In genomic region chr7:127967276-127967675, GRCh38 we compare ENCODE assay signal across 13 cellular contexts.
DNase-seq lines count a peak whose midpoint lies in the region; TF ChIP-seq lines count a peak whose summit lies in the region.
"Had no signal": no experiment of that assay in that cellular context is flagged by ENCODE, and none has a peak within 500 bp of the region (broad histone marks: within the 10 kb centered on the region; RNA-seq: fewer than 3 reads in every experiment).

No MANE protein-coding gene starts in this region.

- DNase-seq in activated CD4-positive, alpha-beta memory T cell treated with anti-CD3 and anti-CD28 coated beads, Interleukin-2, amount 10 ng/mL, durations not matched to agents 7 days and 5 days, result no peak
- DNase-seq in activated CD4-positive, alpha-beta memory T cell treated with anti-CD3 and anti-CD28 coated beads for 36 hours, result no peak
- no peak for DNase-seq in endothelial cell (ENCODE audit: low spot score)
- no peak for DNase-seq in nephron progenitor cell
- no peak for DNase-seq in GM19240 (ENCODE audit: insufficient read length, low spot score)
- no peak for DNase-seq in activated T-helper 2 cell treated with anti-CD3 and anti-CD28 coated beads, Interferon-gamma antibody, Interleukin-2, Interleukin-4, amounts not matched to agents 10 μg/mL and 5 μg/mL and 100 μg/mL, durations not matched to agents 14 hours and 24 hours and 36 hours (ENCODE audit: low spot score)
- DNase-seq in activated CD8-positive, alpha-beta memory T cell treated with anti-CD3 and anti-CD28 coated beads for 24 hours, result no peak
- DNase-seq: Calu3; CD4-positive, CD25-positive, alpha-beta regulatory T cell; DMS79; GM23248 had no signal

- H3K9ac ChIP-seq in skeletal muscle satellite cell (ENCODE audit: low read depth, low read length), result no peak overlapping the region
- H3K9ac ChIP-seq: GM23248 had no signal

- peaks cover 3% of the 10 kb centered on the region for H3K9me3 Mint-ChIP-seq in activated CD4-positive, alpha-beta memory T cell treated with anti-CD3 and anti-CD28 coated beads, Interleukin-2, amount 10 ng/mL, durations not matched to agents 7 days and 5 days
- H3K9me3 Mint-ChIP-seq in activated CD4-positive, alpha-beta memory T cell treated with anti-CD3 and anti-CD28 coated beads for 36 hours, result peaks cover 8% of the 10 kb centered on the region
- H3K9me3 Mint-ChIP-seq in endothelial cell (ENCODE audit: unreplicated experiment) (no peaks in the 10 kb centered on the region), nephron progenitor cell (peaks cover 5% of the 10 kb centered on the region)
- H3K9me3 Mint-ChIP-seq in activated T-helper 2 cell treated with anti-CD3 and anti-CD28 coated beads, Interferon-gamma antibody, Interleukin-2, Interleukin-4, amounts not matched to agents 10 μg/mL and 5 μg/mL and 100 μg/mL, durations not matched to agents 14 hours and 24 hours and 36 hours, result peaks cover 4% of the 10 kb centered on the region

- POLR2A ChIA-PET in activated CD4-positive, alpha-beta memory T cell treated with anti-CD3 and anti-CD28 coated beads, Interleukin-2, amount 10 ng/mL, durations not matched to agents 7 days and 5 days (lab: Charles Lee), result no interaction called here
- POLR2A ChIA-PET in activated CD4-positive, alpha-beta memory T cell treated with anti-CD3 and anti-CD28 coated beads for 36 hours (lab: Charles Lee), result interaction anchor here (0.6 kb wide), 1 partner anchor 21 kb away, joined by 3 read pairs; no protein-coding TSS in a partner anchor

- no peaks in the 10 kb centered on the region for H3K36me3 ChIP-seq in skeletal muscle satellite cell (ENCODE audit: insufficient read depth, low read length)

- no peak for TF ChIP-seq CTCF in endothelial cell (IDR thresholded peaks at IDR 0.05; ENCODE audit: unreplicated experiment)
- no peak for TF ChIP-seq CTCF in nephron progenitor cell (IDR thresholded peaks at IDR 0.05)

- no peaks in the 10 kb centered on the region for H3K27me3 Mint-ChIP-seq in activated CD4-positive, alpha-beta memory T cell treated with anti-CD3 and anti-CD28 coated beads, Interleukin-2, amount 10 ng/mL, durations not matched to agents 7 days and 5 days
- H3K27me3 Mint-ChIP-seq in activated CD4-positive, alpha-beta memory T cell treated with anti-CD3 and anti-CD28 coated beads for 36 hours, result no peaks in the 10 kb centered on the region
- H3K27me3 Mint-ChIP-seq in endothelial cell (ENCODE audit: unreplicated experiment) (peaks cover 9% of the 10 kb centered on the region), nephron progenitor cell (ENCODE audit: low read depth, poor library complexity) (no peaks in the 10 kb centered on the region)
- no peaks in the 10 kb centered on the region for H3K27me3 Mint-ChIP-seq in activated T-helper 2 cell treated with anti-CD3 and anti-CD28 coated beads, Interferon-gamma antibody, Interleukin-2, Interleukin-4, amounts not matched to agents 10 μg/mL and 5 μg/mL and 100 μg/mL, durations not matched to agents 14 hours and 24 hours and 36 hours (ENCODE audit: low read depth)
- H3K27me3 Mint-ChIP-seq: CD4-positive, CD25-positive, alpha-beta regulatory T cell had no signal

- H3K4me3 ChIP-seq in skeletal muscle satellite cell (ENCODE audit: low read length), result no peak overlapping the region
- H3K4me3 ChIP-seq: GM12878, GM23248 had no signal

- H3K36me3 Mint-ChIP-seq in activated CD4-positive, alpha-beta memory T cell treated with anti-CD3 and anti-CD28 coated beads, Interleukin-2, amount 10 ng/mL, durations not matched to agents 7 days and 5 days (ENCODE audit: low read depth), result peaks cover 13% of the 10 kb centered on the region
- H3K36me3 Mint-ChIP-seq in activated CD4-positive, alpha-beta memory T cell treated with anti-CD3 and anti-CD28 coated beads for 36 hours, result peaks cover 14% of the 10 kb centered on the region
- peaks cover 19% of the 10 kb centered on the region for H3K36me3 Mint-ChIP-seq in endothelial cell (ENCODE audit: low read depth, unreplicated experiment)
- peaks cover 15% of the 10 kb centered on the region for H3K36me3 Mint-ChIP-seq in nephron progenitor cell (ENCODE audit: low read depth)
- H3K36me3 Mint-ChIP-seq in activated T-helper 2 cell treated with anti-CD3 and anti-CD28 coated beads, Interferon-gamma antibody, Interleukin-2, Interleukin-4, amounts not matched to agents 10 μg/mL and 5 μg/mL and 100 μg/mL, durations not matched to agents 14 hours and 24 hours and 36 hours (ENCODE audit: low read depth), result peaks cover 23% of the 10 kb centered on the region

- no peaks in the 10 kb centered on the region for H3K9me3 ChIP-seq in skeletal muscle satellite cell (replicated peaks; ENCODE audit: low read length)

- CTCF ChIA-PET in activated CD4-positive, alpha-beta memory T cell treated with anti-CD3 and anti-CD28 coated beads, Interleukin-2, amount 10 ng/mL, durations not matched to agents 7 days and 5 days (lab: Charles Lee), result no interaction called here
- CTCF ChIA-PET in activated CD4-positive, alpha-beta memory T cell treated with anti-CD3 and anti-CD28 coated beads for 36 hours (lab: Charles Lee), result no interaction called here

- no peaks in the 10 kb centered on the region for H3K27me3 ChIP-seq in skeletal muscle satellite cell (ENCODE audit: control insufficient read depth, insufficient read depth, low read length)

- intact Hi-C loops in activated CD4-positive, alpha-beta memory T cell treated with anti-CD3 and anti-CD28 coated beads for 36 hours (cut with micrococcal nuclease), result no loop called here
- intact Hi-C loops in activated T-helper 2 cell treated with anti-CD3 and anti-CD28 coated beads, Interferon-gamma antibody, Interleukin-2, Interleukin-4, amounts not matched to agents 10 μg/mL and 5 μg/mL and 100 μg/mL, durations not matched to agents 14 hours and 24 hours and 36 hours (cut with micrococcal nuclease), result no loop called here

- H3K4me3 Mint-ChIP-seq in activated CD4-positive, alpha-beta memory T cell treated with anti-CD3 and anti-CD28 coated beads, Interleukin-2, amount 10 ng/mL, durations not matched to agents 7 days and 5 days, result no peak overlapping the region
- no peak overlapping the region for H3K4me3 Mint-ChIP-seq in activated CD4-positive, alpha-beta memory T cell treated with anti-CD3 and anti-CD28 coated beads for 36 hours
- H3K4me3 Mint-ChIP-seq in endothelial cell (ENCODE audit: unreplicated experiment), result no peak overlapping the region
- H3K4me3 Mint-ChIP-seq in nephron progenitor cell, result no peak overlapping the region
- H3K4me3 Mint-ChIP-seq in activated T-helper 2 cell treated with anti-CD3 and anti-CD28 coated beads, Interferon-gamma antibody, Interleukin-2, Interleukin-4, amounts not matched to agents 10 μg/mL and 5 μg/mL and 100 μg/mL, durations not matched to agents 14 hours and 24 hours and 36 hours (ENCODE audit: low read depth), result no peak overlapping the region
- H3K4me3 Mint-ChIP-seq: CD4-positive, CD25-positive, alpha-beta regulatory T cell had no signal

- peak overlapping the region; percentile 47 for H3K27ac Mint-ChIP-seq in activated CD4-positive, alpha-beta memory T cell treated with anti-CD3 and anti-CD28 coated beads, Interleukin-2, amount 10 ng/mL, durations not matched to agents 7 days and 5 days
- H3K27ac Mint-ChIP-seq in activated CD4-positive, alpha-beta memory T cell treated with anti-CD3 and anti-CD28 coated beads for 36 hours, result no peak overlapping the region
- H3K27ac Mint-ChIP-seq in endothelial cell (ENCODE audit: unreplicated experiment) (peak overlapping the region; percentile 73), nephron progenitor cell (peak overlapping the region; percentile 82)
- H3K27ac Mint-ChIP-seq in activated T-helper 2 cell treated with anti-CD3 and anti-CD28 coated beads, Interferon-gamma antibody, Interleukin-2, Interleukin-4, amounts not matched to agents 10 μg/mL and 5 μg/mL and 100 μg/mL, durations not matched to agents 14 hours and 24 hours and 36 hours, result no peak overlapping the region
- H3K27ac Mint-ChIP-seq: CD4-positive, CD25-positive, alpha-beta regulatory T cell had no signal

- peaks cover 14% of the 10 kb centered on the region for H3K4me1 ChIP-seq in skeletal muscle satellite cell (ENCODE audit: control insufficient read depth, insufficient read depth, low read length)

- no peaks in the 10 kb centered on the region for H3K4me1 Mint-ChIP-seq in activated CD4-positive, alpha-beta memory T cell treated with anti-CD3 and anti-CD28 coated beads, Interleukin-2, amount 10 ng/mL, durations not matched to agents 7 days and 5 days
- H3K4me1 Mint-ChIP-seq in activated CD4-positive, alpha-beta memory T cell treated with anti-CD3 and anti-CD28 coated beads for 36 hours (ENCODE audit: low read depth), result no peaks in the 10 kb centered on the region
- H3K4me1 Mint-ChIP-seq in endothelial cell (ENCODE audit: unreplicated experiment) (peaks cover 48% of the 10 kb centered on the region), nephron progenitor cell (peaks cover 13% of the 10 kb centered on the region)
- peaks cover 4% of the 10 kb centered on the region for H3K4me1 Mint-ChIP-seq in activated T-helper 2 cell treated with anti-CD3 and anti-CD28 coated beads, Interferon-gamma antibody, Interleukin-2, Interleukin-4, amounts not matched to agents 10 μg/mL and 5 μg/mL and 100 μg/mL, durations not matched to agents 14 hours and 24 hours and 36 hours (ENCODE audit: low read depth)

- H3K4me2 ChIP-seq in skeletal muscle satellite cell (ENCODE audit: low read length), result peak overlapping the region; percentile 17

Comparison
In these comparisons a context has a peak if more than half of its experiments do, and no peak if none do; other contexts are left out.
1. H3K27ac Mint-ChIP-seq: peak in activated CD4-positive, alpha-beta memory T cell treated with anti-CD3 and anti-CD28 coated beads, Interleukin-2, amount 10 ng/mL, durations not matched to agents 7 days and 5 days (single experiment), endothelial cell (single experiment) and nephron progenitor cell (single experiment); none in activated CD4-positive, alpha-beta memory T cell treated with anti-CD3 and anti-CD28 coated beads for 36 hours (single experiment) and activated T-helper 2 cell treated with anti-CD3 and anti-CD28 coated beads, Interferon-gamma antibody, Interleukin-2, Interleukin-4, amounts not matched to agents 10 μg/mL and 5 μg/mL and 100 μg/mL, durations not matched to agents 14 hours and 24 hours and 36 hours (single experiment).